ENCODE assay signal across 10 cellular contexts in genomic region chr1:172144445-172145060, GRCh38.
DNase-seq lines count a peak whose midpoint lies in the region; ATAC-seq and TF ChIP-seq lines count a peak whose summit lies in the region.
"Had no signal": no experiment of that assay in that cellular context is flagged by ENCODE, and none has a peak within 500 bp of the region (broad histone marks: within the 10 kb centered on the region; RNA-seq: fewer than 3 reads in every experiment).

No MANE protein-coding gene starts in this region.

- peak overlapping the region; percentile 24 for H3K4me3 Mint-ChIP-seq in activated naive CD8-positive, alpha-beta T cell treated with anti-CD3 and anti-CD28 coated beads, Interleukin-2, amount 50 U/mL, for 24 hours
- H3K4me3 Mint-ChIP-seq in activated naive CD8-positive, alpha-beta T cell treated with anti-CD3 and anti-CD28 coated beads for 36 hours, result no peak overlapping the region
- peak overlapping the region; percentile 87 for H3K4me3 Mint-ChIP-seq in nephron progenitor cell

- H3K27me3 ChIP-seq in aorta (ENCODE audit: control insufficient read depth in 1 of 2, insufficient read depth in 2 of 2, low read length in 1 of 2), result no peaks in the 10 kb centered on the region
- H3K27me3 ChIP-seq: BLaER1 had no signal

- H3K27me3 Mint-ChIP-seq in activated naive CD8-positive, alpha-beta T cell treated with anti-CD3 and anti-CD28 coated beads, Interleukin-2, amount 50 U/mL, for 24 hours, result no peaks in the 10 kb centered on the region
- H3K27me3 Mint-ChIP-seq in activated naive CD8-positive, alpha-beta T cell treated with anti-CD3 and anti-CD28 coated beads for 36 hours, result no peaks in the 10 kb centered on the region
- no peaks in the 10 kb centered on the region for H3K27me3 Mint-ChIP-seq in nephron progenitor cell (ENCODE audit: low read depth, poor library complexity)

- peaks cover 13% of the 10 kb centered on the region for H3K4me1 Mint-ChIP-seq in activated naive CD8-positive, alpha-beta T cell treated with anti-CD3 and anti-CD28 coated beads, Interleukin-2, amount 50 U/mL, for 24 hours
- peaks cover 18% of the 10 kb centered on the region for H3K4me1 Mint-ChIP-seq in activated naive CD8-positive, alpha-beta T cell treated with anti-CD3 and anti-CD28 coated beads for 36 hours
- peaks cover 49% of the 10 kb centered on the region for H3K4me1 Mint-ChIP-seq in nephron progenitor cell

- H3K27ac ChIP-seq in aorta (ENCODE audit: low read depth in 1 of 2, low read length in 2 of 2), result peak overlapping the region; percentile 97
- H3K27ac ChIP-seq: BLaER1 had no signal

- H3K36me3 ChIP-seq in aorta (ENCODE audit: control insufficient read depth in 1 of 2, insufficient read depth in 2 of 2, low read length in 1 of 2), result no peaks in the 10 kb centered on the region
- H3K36me3 ChIP-seq: BLaER1 had no signal

- H3K4me1 ChIP-seq in aorta (ENCODE audit: control insufficient read depth in 1 of 2, insufficient read depth in 2 of 2, low read length in 2 of 2), result no peaks in the 10 kb centered on the region
- H3K4me1 ChIP-seq: BLaER1 had no signal

- intact Hi-C loops in aorta (cut with DNase I), result loop anchor here (1.0 to 10.0 kb wide), 6 partner anchors 36 to 254 kb away; no protein-coding TSS in a partner anchor

- ATAC-seq in activated naive CD8-positive, alpha-beta T cell treated with anti-CD3 and anti-CD28 coated beads, Interleukin-2, amount 50 U/mL, for 24 hours, result no peak
- ATAC-seq in aorta (ENCODE audit: low FRiP score) (peak; percentile 96), HG02885 (IDR thresholded peaks at IDR 0.05; ENCODE audit: poor library complexity, unreplicated experiment) (no peak)

- no peak for TF ChIP-seq CTCF in nephron progenitor cell (IDR thresholded peaks at IDR 0.05)

- no peak for DNase-seq in activated naive CD8-positive, alpha-beta T cell treated with anti-CD3 and anti-CD28 coated beads, Interleukin-2, amount 50 U/mL, for 24 hours
- no peak for DNase-seq in activated naive CD8-positive, alpha-beta T cell treated with anti-CD3 and anti-CD28 coated beads for 36 hours
- peak; percentile 99 for DNase-seq in fibroblast of gingiva (ENCODE audit: low read depth)
- peak; percentile 32 for DNase-seq in nephron progenitor cell
- DNase-seq in aorta, result peak; percentile 89 to 90
- DNase-seq in NCI-H82 treated with DMSO at 0.1 percent for 48 hours (lab: John Stamatoyannopoulos, UW; ENCODE audit: unreplicated experiment), result no peak
- no peak for DNase-seq in stimulated activated naive CD4-positive, alpha-beta T cell (lab: John Stamatoyannopoulos, UW)
- DNase-seq: activated CD4-positive, CD25-positive, alpha-beta regulatory T cell treated with anti-CD3 and anti-CD28 coated beads, Interleukin-2, amount 50 U/mL, for 72 hours had no signal

- H3K9me3 ChIP-seq in aorta (ENCODE audit: control insufficient read depth, low read length), result no peaks in the 10 kb centered on the region
- H3K9me3 ChIP-seq: BLaER1 had no signal

- H3K27ac Mint-ChIP-seq in activated naive CD8-positive, alpha-beta T cell treated with anti-CD3 and anti-CD28 coated beads, Interleukin-2, amount 50 U/mL, for 24 hours, result peak overlapping the region; percentile 75
- no peak overlapping the region for H3K27ac Mint-ChIP-seq in activated naive CD8-positive, alpha-beta T cell treated with anti-CD3 and anti-CD28 coated beads for 36 hours
- peak overlapping the region; percentile 98 for H3K27ac Mint-ChIP-seq in nephron progenitor cell

- H3K4me3 ChIP-seq in aorta (ENCODE audit: low read length in 2 of 2), result peak overlapping the region; percentile 86 to 89
- H3K4me3 ChIP-seq: BLaER1 had no signal

- no peaks in the 10 kb centered on the region for H3K9me3 Mint-ChIP-seq in activated naive CD8-positive, alpha-beta T cell treated with anti-CD3 and anti-CD28 coated beads, Interleukin-2, amount 50 U/mL, for 24 hours
- no peaks in the 10 kb centered on the region for H3K9me3 Mint-ChIP-seq in activated naive CD8-positive, alpha-beta T cell treated with anti-CD3 and anti-CD28 coated beads for 36 hours
- H3K9me3 Mint-ChIP-seq in nephron progenitor cell, result no peaks in the 10 kb centered on the region

- 5 to 6% methylated on average over 13 of the region's 13 CpGs for WGBS in aorta, 2 donors

- H3K36me3 Mint-ChIP-seq in activated naive CD8-positive, alpha-beta T cell treated with anti-CD3 and anti-CD28 coated beads, Interleukin-2, amount 50 U/mL, for 24 hours (ENCODE audit: low read depth), result no peaks in the 10 kb centered on the region
- no peaks in the 10 kb centered on the region for H3K36me3 Mint-ChIP-seq in activated naive CD8-positive, alpha-beta T cell treated with anti-CD3 and anti-CD28 coated beads for 36 hours
- no peaks in the 10 kb centered on the region for H3K36me3 Mint-ChIP-seq in nephron progenitor cell (ENCODE audit: low read depth)

Comparison
In these comparisons a context has a peak if more than half of its experiments do, and no peak if none do; other contexts are left out.
1. DNase-seq: peak in fibroblast of gingiva (single experiment), nephron progenitor cell (single experiment) and aorta (2 of 2); none in activated naive CD8-positive, alpha-beta T cell treated with anti-CD3 and anti-CD28 coated beads, Interleukin-2, amount 50 U/mL, for 24 hours (single experiment), activated naive CD8-positive, alpha-beta T cell treated with anti-CD3 and anti-CD28 coated beads for 36 hours (single experiment), NCI-H82 treated with DMSO at 0.1 percent for 48 hours (single experiment) and stimulated activated naive CD4-positive, alpha-beta T cell (0 of 6).